ENCODE assay signal across 20 cellular contexts in the genomic region with DNA sequence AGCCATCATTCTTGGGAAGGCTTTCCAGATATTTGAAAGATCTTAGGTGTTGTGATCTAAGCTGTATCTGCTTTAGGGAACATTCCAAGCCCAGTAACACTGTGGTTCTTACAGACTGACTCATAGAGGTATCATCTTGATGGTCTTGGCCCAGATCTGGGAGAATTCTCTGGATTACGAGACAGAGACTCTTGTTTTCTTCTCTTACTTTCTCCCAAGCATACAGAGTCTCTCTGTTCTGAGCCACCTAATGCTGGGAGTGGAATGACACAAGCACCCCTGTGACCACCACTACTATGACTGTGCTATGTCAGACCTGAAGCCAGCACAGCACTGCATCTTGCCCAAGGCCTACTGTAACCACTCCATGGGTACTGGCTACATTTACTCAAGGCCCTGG.
A peak's percentile ranks its signal among the peaks of the same experiment; 100 is the strongest.
DNase-seq lines count a peak whose midpoint lies in the region; TF ChIP-seq lines count a peak whose summit lies in the region.
"Had no signal": no experiment of that assay in that cellular context is flagged by ENCODE, and none has a peak within 500 bp of the region (broad histone marks: within the 10 kb centered on the region; RNA-seq: fewer than 3 reads in every experiment).

No MANE protein-coding gene starts in this region.

- peaks cover 9% of the 10 kb centered on the region for H3K4me1 Mint-ChIP-seq in activated T-helper 1 cell treated with anti-CD3 and anti-CD28 coated beads, Interleukin-12 subunit alpha, Interleukin-12 subunit beta, Interleukin-2, Interleukin-4 antibody, amounts not matched to agents 30 ng/mL and 10 ng/mL and 1 ng/mL, durations not matched to agents 14 hours and 24 hours and 36 hours (ENCODE audit: low read depth)

- no peak overlapping the region for H3K4me3 Mint-ChIP-seq in activated T-helper 1 cell treated with anti-CD3 and anti-CD28 coated beads, Interleukin-12 subunit alpha, Interleukin-12 subunit beta, Interleukin-2, Interleukin-4 antibody, amounts not matched to agents 30 ng/mL and 10 ng/mL and 1 ng/mL, durations not matched to agents 14 hours and 24 hours and 36 hours
- H3K4me3 Mint-ChIP-seq: activated CD4-positive, alpha-beta T cell treated with anti-CD3 and anti-CD28 coated beads, Interleukin-2, amount 10 ng/mL, durations not matched to agents 24 days and 14 days; CD14-positive monocyte; naive thymus-derived CD8-positive, alpha-beta T cell had no signal

- H3K4me3 ChIP-seq in astrocyte of the cerebellum (ENCODE audit: low read depth, low read length) (no peak overlapping the region), fibroblast of villous mesenchyme (ENCODE audit: low read depth, low read length) (no peak overlapping the region)
- H3K4me3 ChIP-seq: body of pancreas, heart right ventricle, skin epidermis had no signal

- intact Hi-C loops in activated T-helper 1 cell treated with anti-CD3 and anti-CD28 coated beads, Interleukin-12 subunit alpha, Interleukin-12 subunit beta, Interleukin-2, Interleukin-4 antibody, amounts not matched to agents 30 ng/mL and 10 ng/mL and 1 ng/mL, durations not matched to agents 14 hours and 24 hours and 36 hours (cut with micrococcal nuclease) = no loop called here

- DNase-seq in HS-5 (ENCODE audit: low read depth) (peak; percentile 14), astrocyte of the cerebellum (ENCODE audit: low read depth) (peak; percentile 29), fibroblast of villous mesenchyme (ENCODE audit: low read depth) (peak; percentile 46), stromal cell of bone marrow (ENCODE audit: low read depth) (peak; percentile 28), NCI-H526 (lab: John Stamatoyannopoulos, UW) (no peak)
- DNase-seq in activated T-helper 1 cell treated with anti-CD3 and anti-CD28 coated beads, Interleukin-12 subunit alpha, Interleukin-12 subunit beta, Interleukin-2, Interleukin-4 antibody, amounts not matched to agents 30 ng/mL and 10 ng/mL and 1 ng/mL, durations not matched to agents 14 hours and 24 hours and 36 hours (ENCODE audit: low spot score) = no peak
- no peak for DNase-seq in NK-92 treated with Interleukin-12 subunit alpha and Interleukin-12 subunit beta, amount 100 ng/mL, for 24 hours (lab: John Stamatoyannopoulos, UW)
- DNase-seq: activated CD4-positive, alpha-beta T cell treated with anti-CD3 and anti-CD28 coated beads, Interleukin-2, amount 10 ng/mL, durations not matched to agents 24 days and 14 days; activated CD8-positive, alpha-beta memory T cell treated with anti-CD3 and anti-CD28 coated beads, Interleukin-2, amount 50 U/mL, for 4 hours; body of pancreas; dermis blood vessel endothelial cell; heart right ventricle; mesendoderm; naive thymus-derived CD8-positive, alpha-beta T cell; NCI-H1930; posterior cingulate gyrus; stimulated activated CD4-positive, alpha-beta T cell treated with anti-CD3 and anti-CD28 coated beads, Interleukin-4, amount 100 ng/mL, for 1 hour; substantia nigra had no signal

- H3K27me3 Mint-ChIP-seq in activated T-helper 1 cell treated with anti-CD3 and anti-CD28 coated beads, Interleukin-12 subunit alpha, Interleukin-12 subunit beta, Interleukin-2, Interleukin-4 antibody, amounts not matched to agents 30 ng/mL and 10 ng/mL and 1 ng/mL, durations not matched to agents 14 hours and 24 hours and 36 hours (ENCODE audit: insufficient read depth) = peaks cover 17% of the 10 kb centered on the region

- H3K9me3 Mint-ChIP-seq in activated T-helper 1 cell treated with anti-CD3 and anti-CD28 coated beads, Interleukin-12 subunit alpha, Interleukin-12 subunit beta, Interleukin-2, Interleukin-4 antibody, amounts not matched to agents 30 ng/mL and 10 ng/mL and 1 ng/mL, durations not matched to agents 14 hours and 24 hours and 36 hours = peaks cover 37% of the 10 kb centered on the region

- no peaks in the 10 kb centered on the region for H3K36me3 Mint-ChIP-seq in activated T-helper 1 cell treated with anti-CD3 and anti-CD28 coated beads, Interleukin-12 subunit alpha, Interleukin-12 subunit beta, Interleukin-2, Interleukin-4 antibody, amounts not matched to agents 30 ng/mL and 10 ng/mL and 1 ng/mL, durations not matched to agents 14 hours and 24 hours and 36 hours (ENCODE audit: low read depth)
- H3K36me3 Mint-ChIP-seq: CD14-positive monocyte had no signal

- in situ Hi-C loops in astrocyte of the cerebellum (cut with HindIII; ENCODE audit: low sequenced_read_pairs) = no loop called here

- H3K27ac Mint-ChIP-seq in activated T-helper 1 cell treated with anti-CD3 and anti-CD28 coated beads, Interleukin-12 subunit alpha, Interleukin-12 subunit beta, Interleukin-2, Interleukin-4 antibody, amounts not matched to agents 30 ng/mL and 10 ng/mL and 1 ng/mL, durations not matched to agents 14 hours and 24 hours and 36 hours = no peak overlapping the region
- H3K27ac Mint-ChIP-seq: activated CD4-positive, alpha-beta T cell treated with anti-CD3 and anti-CD28 coated beads, Interleukin-2, amount 10 ng/mL, durations not matched to agents 24 days and 14 days; CD14-positive monocyte; naive thymus-derived CD8-positive, alpha-beta T cell had no signal

- no peak for TF ChIP-seq CTCF in astrocyte of the cerebellum (IDR thresholded peaks at IDR 0.05; ENCODE audit: low read depth, low read length, missing control alignments)
- TF ChIP-seq CTCF in fibroblast of villous mesenchyme (IDR thresholded peaks at IDR 0.05; ENCODE audit: insufficient read depth, low read depth, low read length) = no peak

Comparison
In these comparisons a context has a peak if more than half of its experiments do, and no peak if none do; other contexts are left out.
1. DNase-seq: peak in HS-5 (single experiment), astrocyte of the cerebellum (single experiment), fibroblast of villous mesenchyme (single experiment) and stromal cell of bone marrow (single experiment); none in NCI-H526 (0 of 2), activated T-helper 1 cell treated with anti-CD3 and anti-CD28 coated beads, Interleukin-12 subunit alpha, Interleukin-12 subunit beta, Interleukin-2, Interleukin-4 antibody, amounts not matched to agents 30 ng/mL and 10 ng/mL and 1 ng/mL, durations not matched to agents 14 hours and 24 hours and 36 hours (single experiment) and NK-92 treated with Interleukin-12 subunit alpha and Interleukin-12 subunit beta, amount 100 ng/mL, for 24 hours (single experiment).